In genomic region chr5:16693879-16694278, GRCh38 we compare ENCODE assay signal across 12 cellular contexts.
"Had no signal": no experiment of that assay in that cellular context is flagged by ENCODE, and none has a peak within 500 bp of the region (broad histone marks: within the 10 kb centered on the region; RNA-seq: fewer than 3 reads in every experiment).

No MANE protein-coding gene starts in this region.

- H3K36me3 ChIP-seq: colonic mucosa had no signal

- H3K9me3 ChIP-seq: colonic mucosa, testis, upper lobe of right lung had no signal

- H3K4me1 ChIP-seq: colonic mucosa, testis, upper lobe of right lung had no signal

- H3K4me3 ChIP-seq: colonic mucosa, testis, upper lobe of right lung had no signal

- H3K27ac ChIP-seq: colonic mucosa, testis, upper lobe of right lung, WERI-Rb-1 had no signal

- H3K27me3 ChIP-seq: colonic mucosa, testis, upper lobe of right lung had no signal

- DNase-seq: activated CD4-positive, alpha-beta T cell treated with anti-CD3 and anti-CD28 coated beads for 48 hours; activated CD8-positive, alpha-beta memory T cell treated with anti-CD3 and anti-CD28 coated beads, Interleukin-2, amount 50 U/mL, for 48 hours; activated CD8-positive, alpha-beta T cell treated with anti-CD3 and anti-CD28 coated beads, Interleukin-2, amount 10 ng/mL, durations not matched to agents 7 days and 5 days; colonic mucosa; effector CD8-positive, alpha-beta T cell; hippocampal formation; stimulated activated CD4-positive, alpha-beta T cell treated with anti-CD3 and anti-CD28 coated beads, Interleukin-2, amount 100 ng/mL, for 24 hours; stimulated activated naive CD4-positive, alpha-beta T cell treated with Interleukin-2 at 50 U/mL for 16 hours; testis; upper lobe of right lung; WERI-Rb-1 had no signal

- ATAC-seq: activated CD8-positive, alpha-beta T cell treated with anti-CD3 and anti-CD28 coated beads, Interleukin-2, amount 10 ng/mL, durations not matched to agents 7 days and 5 days; sciatic nerve; upper lobe of right lung had no signal
